In the genomic region with DNA sequence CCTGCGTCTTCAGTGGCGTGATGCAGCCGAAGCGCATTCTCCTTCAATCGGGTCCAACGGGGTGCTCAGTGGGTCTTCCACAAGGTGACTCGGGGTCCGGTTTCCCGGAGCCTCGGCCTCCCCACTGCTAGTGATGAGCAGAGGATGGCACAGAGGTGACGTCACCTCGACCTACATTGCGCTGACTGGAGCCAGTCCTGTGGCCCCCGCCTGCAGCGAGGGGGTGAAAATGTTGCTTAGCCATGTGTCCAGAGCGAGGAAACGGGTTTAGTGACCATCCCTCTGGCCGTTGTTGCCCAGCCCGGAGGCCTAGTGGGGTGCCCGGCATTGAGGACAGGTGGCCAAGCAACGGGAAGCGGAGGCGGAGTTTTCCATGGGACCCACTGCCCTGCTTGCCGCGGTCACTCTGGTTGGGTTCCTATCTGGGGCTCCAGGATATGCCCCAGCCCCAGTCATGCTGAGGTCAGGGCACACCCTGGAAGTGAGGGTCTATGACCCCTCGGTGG, we compare ENCODE assay signal across 1 cellular context.
A peak's percentile ranks its signal among the peaks of the same experiment; 100 is the strongest.
TF ChIP-seq lines count a peak whose summit lies in the region.

No MANE protein-coding gene starts in this region.

TF ChIP-seq in HEK293, 187 proteins besides CTCF, POLR2A, EP300 and RAD21 (continued from another document):
- TF ChIP-seq ZNF175 (tag by site-specific recombination; IDR thresholded peaks at IDR 0.05) = no peak
- TF ChIP-seq ZNF560 (tag by site-specific recombination; IDR thresholded peaks at IDR 0.05; ENCODE audit: borderline replicate concordance) = no peak
- no peak for TF ChIP-seq ZNF391 (tag by site-specific recombination; IDR thresholded peaks at IDR 0.05; ENCODE audit: borderline replicate concordance, low read depth)
- no peak for TF ChIP-seq ZNF660 (tag by site-specific recombination; IDR thresholded peaks at IDR 0.05)
- no peak for TF ChIP-seq ZNF610 (tag by site-specific recombination; IDR thresholded peaks at IDR 0.05; ENCODE audit: borderline replicate concordance)
- no peak for TF ChIP-seq ZNF23 (tag by site-specific recombination; IDR thresholded peaks at IDR 0.05; ENCODE audit: borderline replicate concordance)
- TF ChIP-seq ZNF510 (tag by site-specific recombination; IDR thresholded peaks at IDR 0.05; ENCODE audit: insufficient replicate concordance) = no peak
- TF ChIP-seq, protein P1, sequence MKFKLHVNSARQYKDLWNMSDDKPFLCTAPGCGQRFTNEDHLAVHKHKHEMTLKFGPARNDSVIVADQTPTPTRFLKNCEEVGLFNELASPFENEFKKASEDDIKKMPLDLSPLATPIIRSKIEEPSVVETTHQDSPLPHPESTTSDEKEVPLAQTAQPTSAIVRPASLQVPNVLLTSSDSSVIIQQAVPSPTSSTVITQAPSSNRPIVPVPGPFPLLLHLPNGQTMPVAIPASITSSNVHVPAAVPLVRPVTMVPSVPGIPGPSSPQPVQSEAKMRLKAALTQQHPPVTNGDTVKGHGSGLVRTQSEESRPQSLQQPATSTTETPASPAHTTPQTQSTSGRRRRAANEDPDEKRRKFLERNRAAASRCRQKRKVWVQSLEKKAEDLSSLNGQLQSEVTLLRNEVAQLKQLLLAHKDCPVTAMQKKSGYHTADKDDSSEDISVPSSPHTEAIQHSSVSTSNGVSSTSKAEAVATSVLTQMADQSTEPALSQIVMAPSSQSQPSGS (tag by site-specific recombination; IDR thresholded peaks at IDR 0.05; ENCODE audit: low read depth) = peak; percentile 72
- TF ChIP-seq PRDM10 (tag by site-specific recombination; IDR thresholded peaks at IDR 0.05) = no peak
- no peak for TF ChIP-seq ZNF76 (tag by site-specific recombination; IDR thresholded peaks at IDR 0.05; ENCODE audit: borderline replicate concordance, low read depth)
- no peak for TF ChIP-seq KLF8 (tag by site-specific recombination; IDR thresholded peaks at IDR 0.05)
- TF ChIP-seq, protein P2, sequence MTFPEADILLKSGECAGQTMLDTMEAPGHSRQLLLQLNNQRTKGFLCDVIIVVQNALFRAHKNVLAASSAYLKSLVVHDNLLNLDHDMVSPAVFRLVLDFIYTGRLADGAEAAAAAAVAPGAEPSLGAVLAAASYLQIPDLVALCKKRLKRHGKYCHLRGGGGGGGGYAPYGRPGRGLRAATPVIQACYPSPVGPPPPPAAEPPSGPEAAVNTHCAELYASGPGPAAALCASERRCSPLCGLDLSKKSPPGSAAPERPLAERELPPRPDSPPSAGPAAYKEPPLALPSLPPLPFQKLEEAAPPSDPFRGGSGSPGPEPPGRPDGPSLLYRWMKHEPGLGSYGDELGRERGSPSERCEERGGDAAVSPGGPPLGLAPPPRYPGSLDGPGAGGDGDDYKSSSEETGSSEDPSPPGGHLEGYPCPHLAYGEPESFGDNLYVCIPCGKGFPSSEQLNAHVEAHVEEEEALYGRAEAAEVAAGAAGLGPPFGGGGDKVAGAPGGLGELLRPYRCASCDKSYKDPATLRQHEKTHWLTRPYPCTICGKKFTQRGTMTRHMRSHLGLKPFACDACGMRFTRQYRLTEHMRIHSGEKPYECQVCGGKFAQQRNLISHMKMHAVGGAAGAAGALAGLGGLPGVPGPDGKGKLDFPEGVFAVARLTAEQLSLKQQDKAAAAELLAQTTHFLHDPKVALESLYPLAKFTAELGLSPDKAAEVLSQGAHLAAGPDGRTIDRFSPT (tag by site-specific recombination; IDR thresholded peaks at IDR 0.05) = 0 out of 2 replicates have a peak, but pooled peaks have one; percentile 56
- TF ChIP-seq ZNF707 (tag by site-specific recombination; IDR thresholded peaks at IDR 0.05) = no peak
- peak; percentile 37; the same call in 1 of the 2 replicates for TF ChIP-seq ZNF335 (tag by site-specific recombination; conservative IDR thresholded peaks at IDR 0.05)
- 0 out of 2 replicates have a peak, but pooled peaks have one; percentile 4 for TF ChIP-seq ZBTB20 (tag by site-specific recombination; IDR thresholded peaks at IDR 0.05)
- no peak for TF ChIP-seq PBX3 (CRISPR knock-in tag; IDR thresholded peaks at IDR 0.05)
- no peak for TF ChIP-seq ZNF266 (tag by site-specific recombination; IDR thresholded peaks at IDR 0.05; ENCODE audit: low read depth)
- TF ChIP-seq ZNF121 (tag by site-specific recombination; IDR thresholded peaks at IDR 0.05) = no peak
- no peak for TF ChIP-seq ZNF211 (tag by site-specific recombination; IDR thresholded peaks at IDR 0.05; ENCODE audit: low read depth)
- TF ChIP-seq, protein P3, sequence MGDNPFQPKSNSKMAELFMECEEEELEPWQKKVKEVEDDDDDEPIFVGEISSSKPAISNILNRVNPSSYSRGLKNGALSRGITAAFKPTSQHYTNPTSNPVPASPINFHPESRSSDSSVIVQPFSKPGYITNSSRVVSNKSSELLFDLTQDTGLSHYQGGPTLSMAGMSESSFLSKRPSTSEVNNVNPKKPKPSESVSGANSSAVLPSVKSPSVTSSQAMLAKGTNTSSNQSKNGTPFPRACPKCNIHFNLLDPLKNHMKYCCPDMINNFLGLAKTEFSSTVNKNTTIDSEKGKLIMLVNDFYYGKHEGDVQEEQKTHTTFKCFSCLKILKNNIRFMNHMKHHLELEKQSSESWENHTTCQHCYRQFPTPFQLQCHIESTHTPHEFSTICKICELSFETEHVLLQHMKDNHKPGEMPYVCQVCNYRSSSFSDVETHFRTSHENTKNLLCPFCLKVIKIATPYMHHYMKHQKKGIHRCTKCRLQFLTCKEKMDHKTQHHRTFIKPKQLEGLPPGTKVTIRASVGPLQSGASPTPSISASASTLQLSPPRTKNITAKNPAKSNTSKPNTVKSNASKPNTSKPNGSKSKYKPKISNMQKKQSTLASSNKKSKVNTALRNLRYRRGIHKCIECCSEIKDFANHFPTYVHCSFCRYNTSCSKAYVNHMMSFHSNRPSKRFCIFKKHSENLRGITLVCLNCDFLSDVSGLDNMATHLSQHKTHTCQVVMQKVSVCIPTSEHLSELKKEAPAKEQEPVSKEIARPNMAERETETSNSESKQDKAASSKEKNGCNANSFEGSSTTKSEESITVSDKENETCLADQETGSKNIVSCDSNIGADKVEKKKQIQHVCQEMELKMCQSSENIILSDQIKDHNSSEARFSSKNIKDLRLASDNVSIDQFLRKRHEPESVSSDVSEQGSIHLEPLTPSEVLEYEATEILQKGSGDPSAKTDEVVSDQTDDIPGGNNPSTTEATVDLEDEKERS (tag by site-specific recombination; IDR thresholded peaks at IDR 0.05) = no peak
- TF ChIP-seq ZNF670 (tag by site-specific recombination; IDR thresholded peaks at IDR 0.05; ENCODE audit: low read depth) = no peak
- no peak for TF ChIP-seq ZSCAN23 (tag by site-specific recombination; IDR thresholded peaks at IDR 0.05)
- TF ChIP-seq, protein P4, sequence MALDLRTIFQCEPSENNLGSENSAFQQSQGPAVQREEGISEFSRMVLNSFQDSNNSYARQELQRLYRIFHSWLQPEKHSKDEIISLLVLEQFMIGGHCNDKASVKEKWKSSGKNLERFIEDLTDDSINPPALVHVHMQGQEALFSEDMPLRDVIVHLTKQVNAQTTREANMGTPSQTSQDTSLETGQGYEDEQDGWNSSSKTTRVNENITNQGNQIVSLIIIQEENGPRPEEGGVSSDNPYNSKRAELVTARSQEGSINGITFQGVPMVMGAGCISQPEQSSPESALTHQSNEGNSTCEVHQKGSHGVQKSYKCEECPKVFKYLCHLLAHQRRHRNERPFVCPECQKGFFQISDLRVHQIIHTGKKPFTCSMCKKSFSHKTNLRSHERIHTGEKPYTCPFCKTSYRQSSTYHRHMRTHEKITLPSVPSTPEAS (tag by site-specific recombination; IDR thresholded peaks at IDR 0.05) = no peak
- TF ChIP-seq YY2 (tag by site-specific recombination; IDR thresholded peaks at IDR 0.05) = no peak
- TF ChIP-seq KLF9 (tag by site-specific recombination; IDR thresholded peaks at IDR 0.05; ENCODE audit: low read depth) = no peak
- TF ChIP-seq, protein P5, sequence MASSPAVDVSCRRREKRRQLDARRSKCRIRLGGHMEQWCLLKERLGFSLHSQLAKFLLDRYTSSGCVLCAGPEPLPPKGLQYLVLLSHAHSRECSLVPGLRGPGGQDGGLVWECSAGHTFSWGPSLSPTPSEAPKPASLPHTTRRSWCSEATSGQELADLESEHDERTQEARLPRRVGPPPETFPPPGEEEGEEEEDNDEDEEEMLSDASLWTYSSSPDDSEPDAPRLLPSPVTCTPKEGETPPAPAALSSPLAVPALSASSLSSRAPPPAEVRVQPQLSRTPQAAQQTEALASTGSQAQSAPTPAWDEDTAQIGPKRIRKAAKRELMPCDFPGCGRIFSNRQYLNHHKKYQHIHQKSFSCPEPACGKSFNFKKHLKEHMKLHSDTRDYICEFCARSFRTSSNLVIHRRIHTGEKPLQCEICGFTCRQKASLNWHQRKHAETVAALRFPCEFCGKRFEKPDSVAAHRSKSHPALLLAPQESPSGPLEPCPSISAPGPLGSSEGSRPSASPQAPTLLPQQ (tag by site-specific recombination; IDR thresholded peaks at IDR 0.05) = peak; percentile 48; the same call in 1 of the 2 replicates
- no peak for TF ChIP-seq ZEB2 (tag by site-specific recombination; IDR thresholded peaks at IDR 0.05)
- no peak for TF ChIP-seq ZNF449 (tag by site-specific recombination; IDR thresholded peaks at IDR 0.05)
- no peak for TF ChIP-seq ZNF155 (tag by site-specific recombination; IDR thresholded peaks at IDR 0.05)
- no peak for TF ChIP-seq ZNF138 (tag by site-specific recombination; IDR thresholded peaks at IDR 0.05; ENCODE audit: borderline replicate concordance)
